8 cellular contexts compared by ENCODE assay signal in the genomic region with DNA sequence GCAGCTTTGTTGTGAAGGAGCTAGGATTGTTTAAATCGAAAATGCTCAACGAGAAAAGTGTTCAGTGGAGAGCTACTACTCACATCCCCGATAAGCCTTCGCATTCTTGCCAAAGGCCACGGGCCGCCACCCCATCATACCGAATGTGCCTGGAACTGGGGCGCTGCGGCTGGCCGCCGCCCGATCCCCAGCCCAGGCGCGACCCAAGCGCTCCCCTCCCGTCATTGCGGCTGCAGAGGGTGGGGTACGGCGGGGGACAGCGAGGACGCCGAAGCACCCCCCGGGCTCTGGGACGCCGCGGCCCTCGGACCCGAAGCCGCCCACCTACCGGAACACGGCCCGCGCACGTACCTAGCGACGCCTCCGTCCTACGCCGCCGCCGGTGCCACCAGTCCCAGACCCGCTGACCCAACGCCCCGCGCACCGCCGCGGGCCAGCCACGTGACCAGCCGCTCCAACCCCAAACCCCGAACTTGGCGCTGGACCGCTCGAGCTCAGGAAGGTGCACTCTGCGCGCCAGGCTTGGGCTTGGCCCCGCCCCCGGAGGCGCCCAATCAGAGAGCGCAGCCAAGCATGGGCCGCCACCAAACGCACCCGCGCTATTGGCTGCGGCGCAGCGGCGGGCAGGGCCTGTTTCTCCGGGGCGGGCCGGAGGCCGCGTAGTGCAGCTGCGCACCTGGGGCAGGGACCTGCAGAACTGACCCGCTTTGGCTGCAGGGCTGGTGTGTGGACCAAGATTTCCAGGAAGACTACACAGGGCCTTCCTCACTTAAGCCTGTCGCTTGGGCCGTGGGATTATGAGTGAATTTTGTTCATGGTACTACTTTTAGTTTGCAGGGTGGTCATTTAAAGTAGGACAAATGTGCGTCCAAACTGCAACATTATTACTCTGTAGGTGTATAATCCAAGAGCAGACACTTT. TPM values are rescaled to one million over a fixed set of nuclear protein-coding genes. Genes with fewer than 3 reads are reported as not detected.
DNase-seq lines count a peak whose midpoint lies in the region; ATAC-seq and TF ChIP-seq lines count a peak whose summit lies in the region.

Gene SHMT1 (minus strand): TSS at position 530 of the 921 bp plus-strand sequence. CDS start 7,569 bp downstream, outside the sequence.

- H3K4me1 ChIP-seq in left lung = peaks cover 10 to 23% of the 10 kb centered on the region in 2 donors

- H3K27me3 ChIP-seq in left lung = no peaks in the 10 kb centered on the region

- H3K4me3 ChIP-seq in left lung = peak within 1 kb of the TSS; percentile 72 to 95

- peaks cover 0 to 23% of the 10 kb centered on the region in 2 donors for H3K36me3 ChIP-seq in left lung

- peak; percentile 99 for ATAC-seq in GM19328 (IDR thresholded peaks at IDR 0.05; ENCODE audit: unreplicated experiment)
- peak; percentile 92 for ATAC-seq in HG03469 (IDR thresholded peaks at IDR 0.05; ENCODE audit: unreplicated experiment)
- ATAC-seq in left lung = peak; percentile 100

- no peaks in the 10 kb centered on the region for H3K9me3 ChIP-seq in left lung

- intact Hi-C loops in left lung (cut with DNase I) = no loop called here

- DNase-seq in NCI-H748 (lab: John Stamatoyannopoulos, UW; ENCODE audit: unreplicated experiment) (peak; percentile 98), dedifferentiated amniotic fluid mesenchymal stem cell (ENCODE audit: extremely low spot score) (peak; percentile 74), left lung (peak; percentile 94 to 99)
- peak; percentile 84 to 85 for DNase-seq in activated CD4-positive, alpha-beta T cell treated with anti-CD3 and anti-CD28 coated beads, Interleukin-2, amount 50 U/mL, for 24 hours (ENCODE audit: low read depth in 1 of 2, low spot score in 1 of 2)
- peak; percentile 81 for DNase-seq in stimulated activated CD4-positive, alpha-beta T cell treated with anti-CD3 and anti-CD28 coated beads, Interleukin-2, amount 100 ng/mL, for 4 hours (ENCODE audit: low read depth)

- TF ChIP-seq CTCF in C4-2B (conservative IDR thresholded peaks at IDR 0.05) = no peak
- TF ChIP-seq CTCF in left lung (IDR thresholded peaks at IDR 0.05) = no peak

- H3K27ac ChIP-seq in C4-2B (peak within 1 kb of the TSS; percentile 92), left lung (peak within 1 kb of the TSS; percentile 68 to 83)

RNA-seq across cellular contexts. Expression of gene SHMT1, which starts in this region (rescaled TPM):
- total RNA-seq in left lung = 10 to 100 TPM; 38.1 to 45.3 TPM

Comparison
In these comparisons a context has a peak if more than half of its experiments do, and no peak if none do; other contexts are left out.
1. Peak in every context shown above with its lines: DNase-seq, ATAC-seq, H3K4me3 ChIP-seq and H3K27ac ChIP-seq.